In genomic region chr9:19281801-19282200, GRCh38 we compare ENCODE assay signal across 32 cellular contexts.
"Had no signal": no experiment of that assay in that cellular context is flagged by ENCODE, and none has a peak within 500 bp of the region (broad histone marks: within the 10 kb centered on the region; RNA-seq: fewer than 3 reads in every experiment).

No MANE protein-coding gene starts in this region.

- H3K27ac Mint-ChIP-seq: activated CD4-positive, alpha-beta T cell treated with anti-CD3 and anti-CD28 coated beads, Interleukin-2, amount 10 ng/mL, durations not matched to agents 24 days and 14 days; activated CD8-positive, alpha-beta T cell treated with anti-CD3 and anti-CD28 coated beads for 36 hours; activated naive CD4-positive, alpha-beta T cell treated with anti-CD3 and anti-CD28 coated beads, Interleukin-2, amount 50 U/mL, for 24 hours; activated naive CD8-positive, alpha-beta T cell treated with anti-CD3 and anti-CD28 coated beads, Interleukin-2, amount 10 ng/mL, durations not matched to agents 7 days and 5 days; activated T-cell treated with anti-CD3 and anti-CD28 coated beads, Interleukin-2, amount 50 U/mL, for 24 hours; activated T-helper 2 cell treated with anti-CD3 and anti-CD28 coated beads, Interferon-gamma antibody, Interleukin-2, Interleukin-4, amounts not matched to agents 10 μg/mL and 5 μg/mL and 100 μg/mL, durations not matched to agents 14 hours and 24 hours and 36 hours had no signal

- H3K27me3 ChIP-seq: ascending aorta, breast epithelium, MG63 had no signal

- H3K27me3 Mint-ChIP-seq: activated CD4-positive, alpha-beta T cell treated with anti-CD3 and anti-CD28 coated beads, Interleukin-2, amount 10 ng/mL, durations not matched to agents 24 days and 14 days; activated CD8-positive, alpha-beta T cell treated with anti-CD3 and anti-CD28 coated beads for 36 hours; activated naive CD4-positive, alpha-beta T cell treated with anti-CD3 and anti-CD28 coated beads, Interleukin-2, amount 50 U/mL, for 24 hours; activated naive CD8-positive, alpha-beta T cell treated with anti-CD3 and anti-CD28 coated beads, Interleukin-2, amount 10 ng/mL, durations not matched to agents 7 days and 5 days; activated T-cell treated with anti-CD3 and anti-CD28 coated beads, Interleukin-2, amount 50 U/mL, for 24 hours; IgD-negative memory B cell had no signal

- H3K9me3 ChIP-seq: ascending aorta, breast epithelium, MG63 had no signal

- H2AFZ ChIP-seq: PC-9 had no signal

- H3K4me3 Mint-ChIP-seq: activated CD4-positive, alpha-beta T cell treated with anti-CD3 and anti-CD28 coated beads, Interleukin-2, amount 10 ng/mL, durations not matched to agents 24 days and 14 days; activated CD8-positive, alpha-beta T cell treated with anti-CD3 and anti-CD28 coated beads for 36 hours; activated naive CD4-positive, alpha-beta T cell treated with anti-CD3 and anti-CD28 coated beads, Interleukin-2, amount 50 U/mL, for 24 hours; activated naive CD8-positive, alpha-beta T cell treated with anti-CD3 and anti-CD28 coated beads, Interleukin-2, amount 10 ng/mL, durations not matched to agents 7 days and 5 days; activated T-cell treated with anti-CD3 and anti-CD28 coated beads, Interleukin-2, amount 50 U/mL, for 24 hours; IgD-negative memory B cell had no signal

- H3K27ac ChIP-seq: ascending aorta, breast epithelium, PC-9, WERI-Rb-1 had no signal

- ATAC-seq: activated CD8-positive, alpha-beta T cell treated with anti-CD3 and anti-CD28 coated beads for 36 hours had no signal

- DNase-seq: activated CD4-positive, alpha-beta T cell treated with anti-CD3 and anti-CD28 coated beads for 1 hour; activated CD4-positive, alpha-beta T cell treated with anti-CD3 and anti-CD28 coated beads, Interleukin-2, amount 10 ng/mL, durations not matched to agents 24 days and 14 days; activated CD4-positive, alpha-beta T cell treated with anti-CD3 and anti-CD28 coated beads, Interleukin-2, amount 50 U/mL, for 4 hours; activated CD4-positive, CD25-positive, alpha-beta regulatory T cell; activated CD8-positive, alpha-beta T cell treated with anti-CD3 and anti-CD28 coated beads for 36 hours; activated gamma-delta T cell; activated naive CD4-positive, alpha-beta T cell treated with Interleukin-2 at 50 U/mL for 16 hours; activated naive CD8-positive, alpha-beta T cell treated with anti-CD3 and anti-CD28 coated beads, Interleukin-2, amount 10 ng/mL, durations not matched to agents 7 days and 5 days; activated T-cell treated with anti-CD3 and anti-CD28 coated beads, Interleukin-2, amount 50 U/mL, for 24 hours; amygdala; caudate nucleus; cerebellar nuclear complex; Karpas-422; KBM-7; MG63; NCI-H1092; NCI-H1436 treated with DMSO at 0.1 percent for 48 hours; NCI-H1694 treated with DMSO at 0.1 percent for 48 hours; NCI-H2029; NCI-H510A; PC-9; Right ventricle myocardium superior; SW 1271; T-helper 1 cell; T-helper 2 cell; T-helper 9 cell; WERI-Rb-1 had no signal

- H3K9me3 Mint-ChIP-seq: activated CD4-positive, alpha-beta T cell treated with anti-CD3 and anti-CD28 coated beads, Interleukin-2, amount 10 ng/mL, durations not matched to agents 24 days and 14 days; activated CD8-positive, alpha-beta T cell treated with anti-CD3 and anti-CD28 coated beads for 36 hours; activated naive CD4-positive, alpha-beta T cell treated with anti-CD3 and anti-CD28 coated beads, Interleukin-2, amount 50 U/mL, for 24 hours; activated naive CD8-positive, alpha-beta T cell treated with anti-CD3 and anti-CD28 coated beads, Interleukin-2, amount 10 ng/mL, durations not matched to agents 7 days and 5 days; activated T-cell treated with anti-CD3 and anti-CD28 coated beads, Interleukin-2, amount 50 U/mL, for 24 hours; activated T-helper 2 cell treated with anti-CD3 and anti-CD28 coated beads, Interferon-gamma antibody, Interleukin-2, Interleukin-4, amounts not matched to agents 10 μg/mL and 5 μg/mL and 100 μg/mL, durations not matched to agents 14 hours and 24 hours and 36 hours; IgD-negative memory B cell had no signal

- H3K36me3 ChIP-seq: ascending aorta, breast epithelium, WERI-Rb-1 had no signal

- H3K4me2 ChIP-seq: PC-9 had no signal

- H3K4me3 ChIP-seq: ascending aorta, breast epithelium, MG63, PC-9 had no signal
